ENCODE assay signal across 9 cellular contexts in the genomic region with DNA sequence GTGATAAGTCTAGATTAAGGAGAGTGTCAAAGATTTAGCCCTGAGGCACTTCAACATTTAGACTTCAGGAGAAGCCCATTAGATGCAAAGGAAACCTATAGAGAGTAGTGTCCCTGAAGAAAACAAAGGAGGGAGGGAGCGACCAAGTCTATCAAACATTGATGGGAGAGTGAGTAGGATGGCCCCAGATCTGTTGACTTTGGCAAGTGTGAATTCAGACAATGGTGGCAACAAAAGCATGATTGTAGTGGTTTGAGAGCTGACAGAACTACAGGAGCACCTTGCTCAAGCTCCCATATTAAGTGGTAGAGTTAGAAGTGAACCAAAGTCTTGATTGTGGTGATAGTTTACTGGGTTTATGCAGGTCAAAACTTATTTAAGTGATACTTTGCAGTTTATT. TPM values are rescaled to one million over a fixed set of nuclear protein-coding genes. Genes with fewer than 3 reads are reported as not detected.
DNase-seq lines count a peak whose midpoint lies in the region; ATAC-seq lines count a peak whose summit lies in the region.
"Had no signal": no experiment of that assay in that cellular context is flagged by ENCODE, and none has a peak within 500 bp of the region (broad histone marks: within the 10 kb centered on the region; RNA-seq: fewer than 3 reads in every experiment).

No MANE protein-coding gene starts in this region.

- no peaks in the 10 kb centered on the region for H3K27me3 Mint-ChIP-seq in T-helper 1 cell treated with Interleukin-12 subunit alpha and Interleukin-12 subunit beta and Interleukin-4 antibody, amounts not matched to agents 30 μg/mL and 1 μg/mL, for 36 hours (ENCODE audit: low read depth)
- peaks cover 2% of the 10 kb centered on the region for H3K27me3 Mint-ChIP-seq in activated CD8-positive, alpha-beta T cell treated with anti-CD3 and anti-CD28 coated beads, Interleukin-2, amount 10 ng/mL, durations not matched to agents 7 days and 5 days (ENCODE audit: low read depth)

- peak overlapping the region; percentile 32 for H3K27ac Mint-ChIP-seq in T-helper 1 cell treated with Interleukin-12 subunit alpha and Interleukin-12 subunit beta and Interleukin-4 antibody, amounts not matched to agents 30 μg/mL and 1 μg/mL, for 36 hours
- H3K27ac Mint-ChIP-seq in activated CD8-positive, alpha-beta T cell treated with anti-CD3 and anti-CD28 coated beads, Interleukin-2, amount 10 ng/mL, durations not matched to agents 7 days and 5 days: peak overlapping the region; percentile 3

- CTCF ChIA-PET in activated CD8-positive, alpha-beta T cell treated with anti-CD3 and anti-CD28 coated beads, Interleukin-2, amount 10 ng/mL, durations not matched to agents 7 days and 5 days (lab: Charles Lee): interaction anchor here (0.6 to 3.2 kb wide), 11 partner anchors 13 to 167 kb away, joined by 3 to 44 read pairs (median 6); partner anchors contain the start of gene PRR3

- H3K4me1 Mint-ChIP-seq in T-helper 1 cell treated with Interleukin-12 subunit alpha and Interleukin-12 subunit beta and Interleukin-4 antibody, amounts not matched to agents 30 μg/mL and 1 μg/mL, for 36 hours (ENCODE audit: low read depth): peaks cover 47% of the 10 kb centered on the region
- peaks cover 54% of the 10 kb centered on the region for H3K4me1 Mint-ChIP-seq in activated CD8-positive, alpha-beta T cell treated with anti-CD3 and anti-CD28 coated beads, Interleukin-2, amount 10 ng/mL, durations not matched to agents 7 days and 5 days (ENCODE audit: low read depth)

- no peak for ATAC-seq in activated CD8-positive, alpha-beta T cell treated with anti-CD3 and anti-CD28 coated beads, Interleukin-2, amount 10 ng/mL, durations not matched to agents 7 days and 5 days
- ATAC-seq in GM18909 (IDR thresholded peaks at IDR 0.05; ENCODE audit: poor library complexity, unreplicated experiment) (no peak), HG02642 (IDR thresholded peaks at IDR 0.05; ENCODE audit: poor library complexity, unreplicated experiment) (no peak)

- H3K27ac ChIP-seq in stomach smooth muscle (ENCODE audit: low read length): peak overlapping the region; percentile 86

- no peak for DNase-seq in T-helper 1 cell
- DNase-seq in activated CD8-positive, alpha-beta T cell treated with anti-CD3 and anti-CD28 coated beads, Interleukin-2, amount 10 ng/mL, durations not matched to agents 7 days and 5 days: no peak
- no peak for DNase-seq in DMS 273 (lab: John Stamatoyannopoulos, UW; ENCODE audit: unreplicated experiment)
- DNase-seq: activated CD8-positive, alpha-beta memory T cell treated with anti-CD3 and anti-CD28 coated beads for 24 hours had no signal

- no peaks in the 10 kb centered on the region for H3K9me3 Mint-ChIP-seq in T-helper 1 cell treated with Interleukin-12 subunit alpha and Interleukin-12 subunit beta and Interleukin-4 antibody, amounts not matched to agents 30 μg/mL and 1 μg/mL, for 36 hours
- H3K9me3 Mint-ChIP-seq in activated CD8-positive, alpha-beta T cell treated with anti-CD3 and anti-CD28 coated beads, Interleukin-2, amount 10 ng/mL, durations not matched to agents 7 days and 5 days (ENCODE audit: insufficient read depth): no peaks in the 10 kb centered on the region

- H3K9ac ChIP-seq in stomach smooth muscle (ENCODE audit: low read length in 2 of 2): peak overlapping the region; percentile 95 to 98

- H3K9me3 ChIP-seq in iPS-18c (ENCODE audit: control insufficient read depth, insufficient read depth, low read length) (no peaks in the 10 kb centered on the region), stomach smooth muscle (ENCODE audit: control insufficient read depth in 2 of 2, low read length in 2 of 2) (no peaks in the 10 kb centered on the region)

- peak overlapping the region; percentile 99 for H3K4me3 Mint-ChIP-seq in T-helper 1 cell treated with Interleukin-12 subunit alpha and Interleukin-12 subunit beta and Interleukin-4 antibody, amounts not matched to agents 30 μg/mL and 1 μg/mL, for 36 hours
- H3K4me3 Mint-ChIP-seq in activated CD8-positive, alpha-beta T cell treated with anti-CD3 and anti-CD28 coated beads, Interleukin-2, amount 10 ng/mL, durations not matched to agents 7 days and 5 days: peak overlapping the region; percentile 96

- H3K27me3 ChIP-seq in stomach smooth muscle (ENCODE audit: control insufficient read depth in 1 of 2, insufficient read depth in 2 of 2, low read length in 2 of 2): no peaks in the 10 kb centered on the region

- POLR2A ChIA-PET in activated CD8-positive, alpha-beta T cell treated with anti-CD3 and anti-CD28 coated beads, Interleukin-2, amount 10 ng/mL, durations not matched to agents 7 days and 5 days (lab: Charles Lee): interaction anchor here (0.7 to 3.6 kb wide), 13 partner anchors 13 to 94 kb away, joined by 3 to 46 read pairs (median 4); partner anchors contain the start of genes GNL1, MRPS18B, PPP1R10 and PRR3

- H3K36me3 ChIP-seq in stomach smooth muscle (ENCODE audit: control insufficient read depth in 2 of 2, insufficient read depth in 2 of 2, low read length in 2 of 2): no peaks in the 10 kb centered on the region

- H3K4me1 ChIP-seq in stomach smooth muscle (ENCODE audit: control insufficient read depth, insufficient read depth, low read length): peaks cover 22% of the 10 kb centered on the region

- H3K4me3 ChIP-seq in iPS-18c (ENCODE audit: insufficient read depth, low read depth, low read length): peak overlapping the region; percentile 99
- peak overlapping the region; percentile 97 to 99 for H3K4me3 ChIP-seq in stomach smooth muscle (ENCODE audit: low read length in 2 of 2)

- H3K36me3 Mint-ChIP-seq in T-helper 1 cell treated with Interleukin-12 subunit alpha and Interleukin-12 subunit beta and Interleukin-4 antibody, amounts not matched to agents 30 μg/mL and 1 μg/mL, for 36 hours (ENCODE audit: low read depth): peaks cover 14% of the 10 kb centered on the region
- peaks cover 18% of the 10 kb centered on the region for H3K36me3 Mint-ChIP-seq in activated CD8-positive, alpha-beta T cell treated with anti-CD3 and anti-CD28 coated beads, Interleukin-2, amount 10 ng/mL, durations not matched to agents 7 days and 5 days (ENCODE audit: low read depth)

RNA-seq across cellular contexts. Expression of gene ABCF1, which starts 1.0 kb away (rescaled TPM):
- 10 to 100 TPM; 72.2 to 79.6 TPM for total RNA-seq in activated CD8-positive, alpha-beta T cell treated with anti-CD3 and anti-CD28 coated beads, Interleukin-2, amount 10 ng/mL, durations not matched to agents 7 days and 5 days

RNA-seq across cellular contexts. Expression of gene PRR3, which starts 13.2 kb away (rescaled TPM):
- total RNA-seq in activated CD8-positive, alpha-beta T cell treated with anti-CD3 and anti-CD28 coated beads, Interleukin-2, amount 10 ng/mL, durations not matched to agents 7 days and 5 days: 10 to 100 TPM; 19.7 to 21.1 TPM

RNA-seq across cellular contexts. Expression of gene GNL1, which starts 14.0 kb away (rescaled TPM):
- total RNA-seq in activated CD8-positive, alpha-beta T cell treated with anti-CD3 and anti-CD28 coated beads, Interleukin-2, amount 10 ng/mL, durations not matched to agents 7 days and 5 days: 10 to 100 TPM; 63.7 to 69.9 TPM

RNA-seq across cellular contexts. Expression of gene PPP1R10, which starts 46.8 kb away (rescaled TPM):
- total RNA-seq in activated CD8-positive, alpha-beta T cell treated with anti-CD3 and anti-CD28 coated beads, Interleukin-2, amount 10 ng/mL, durations not matched to agents 7 days and 5 days: 10 to 100 TPM; 92.8 to 99.7 TPM

RNA-seq across cellular contexts. Expression of gene MRPS18B, which starts 47.4 kb away (rescaled TPM):
- 10 to 100 TPM; 43.2 to 43.6 TPM for total RNA-seq in activated CD8-positive, alpha-beta T cell treated with anti-CD3 and anti-CD28 coated beads, Interleukin-2, amount 10 ng/mL, durations not matched to agents 7 days and 5 days
